ENCODE assay signal across 9 cellular contexts in the genomic region with DNA sequence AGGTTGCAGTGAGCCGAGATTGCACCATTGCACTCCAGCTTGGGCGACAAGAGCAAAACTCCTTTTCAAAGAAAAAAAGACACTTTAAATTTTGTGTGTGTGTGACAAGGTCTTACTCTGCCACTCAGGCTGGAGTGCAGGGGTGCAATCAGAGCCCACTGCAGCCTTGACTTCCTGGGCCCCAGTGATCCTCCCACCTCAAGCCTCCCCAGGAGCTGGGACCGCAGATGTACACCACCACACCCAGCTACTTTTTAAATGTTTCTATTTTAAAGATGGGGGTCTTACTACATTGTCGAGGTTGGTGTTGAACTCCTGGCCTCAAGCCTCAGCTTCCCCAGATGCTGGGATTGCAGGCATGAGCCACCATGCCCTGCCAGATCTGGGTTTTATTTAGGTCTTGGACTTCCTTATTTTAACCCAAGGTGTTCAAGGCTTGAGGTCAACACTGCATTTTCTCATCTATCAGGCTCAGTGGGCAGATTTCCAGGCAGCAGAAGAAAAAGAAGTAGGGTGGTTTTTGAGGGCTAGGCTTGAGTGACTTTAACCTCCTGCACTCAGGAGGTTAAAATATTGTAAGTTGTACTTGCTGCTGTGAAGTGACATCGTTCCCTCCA.
A peak's percentile ranks its signal among the peaks of the same experiment; 100 is the strongest.
DNase-seq lines count a peak whose midpoint lies in the region; ATAC-seq and TF ChIP-seq lines count a peak whose summit lies in the region.
"Had no signal": no experiment of that assay in that cellular context is flagged by ENCODE, and none has a peak within 500 bp of the region (broad histone marks: within the 10 kb centered on the region; RNA-seq: fewer than 3 reads in every experiment).

No MANE protein-coding gene starts in this region.

- H3K27me3 ChIP-seq in GM23338 (ENCODE audit: insufficient read depth): no peaks in the 10 kb centered on the region

- H2AFZ ChIP-seq in GM23338: no peak overlapping the region

- no peak overlapping the region for H3K4me2 ChIP-seq in GM23338

- H3K9me3 Mint-ChIP-seq in effector memory CD8-positive, alpha-beta T cell: no peaks in the 10 kb centered on the region
- no peaks in the 10 kb centered on the region; the same call in 2 of the 3 replicates for H3K9me3 Mint-ChIP-seq in GM23338

- ATAC-seq in GM18502 (IDR thresholded peaks at IDR 0.05; ENCODE audit: poor library complexity, unreplicated experiment) (peak; percentile 81), GM21367 (IDR thresholded peaks at IDR 0.05; ENCODE audit: unreplicated experiment) (peak; percentile 88), HG03460 (IDR thresholded peaks at IDR 0.05; ENCODE audit: unreplicated experiment) (peak; percentile 69), GM23338 (no peak)
- no peak for ATAC-seq in effector memory CD8-positive, alpha-beta T cell (replicated peaks)

- no peak overlapping the region for H3K27ac ChIP-seq in GM23338 (ENCODE audit: low read depth)

- no peaks in the 10 kb centered on the region for H3F3A ChIP-seq in GM23338 (replicated peaks; ENCODE audit: low read depth)

- in situ Hi-C loops in GM13977 (cut with MboI; ENCODE audit: low pct_unique_long_range_greater_than_20kb, low sequenced_read_pairs, unreplicated experiment): no loop called here

- peaks cover 26% of the 10 kb centered on the region for H3K36me3 Mint-ChIP-seq in effector memory CD8-positive, alpha-beta T cell (ENCODE audit: insufficient read depth)
- no peaks in the 10 kb centered on the region for H3K36me3 Mint-ChIP-seq in GM23338 (ENCODE audit: low read depth)

- no peaks in the 10 kb centered on the region for H3K4me1 ChIP-seq in GM23338 (ENCODE audit: insufficient read depth)

- peak overlapping the region; percentile 44 to 85 for H3K27ac Mint-ChIP-seq in effector memory CD8-positive, alpha-beta T cell
- H3K27ac Mint-ChIP-seq in GM23338: no peak overlapping the region

- no peaks in the 10 kb centered on the region for H4K20me1 ChIP-seq in GM23338 (replicated peaks; ENCODE audit: insufficient read depth)

- H3K4me3 ChIP-seq in GM23338: no peak overlapping the region

- peaks cover 18 to 27% of the 10 kb centered on the region in 2 donors for H3K4me1 Mint-ChIP-seq in effector memory CD8-positive, alpha-beta T cell (ENCODE audit: low read depth in 2 of 2)
- H3K4me1 Mint-ChIP-seq in GM23338: no peaks in the 10 kb centered on the region

- no peaks in the 10 kb centered on the region for H3K36me3 ChIP-seq in GM23338 (ENCODE audit: insufficient read depth)

- no peak for TF ChIP-seq CTCF in GM13977 (IDR thresholded peaks at IDR 0.05; ENCODE audit: extremely low read depth, insufficient read depth, missing control alignments)
- no peak for TF ChIP-seq CTCF in GM23338 (conservative IDR thresholded peaks at IDR 0.05; ENCODE audit: low read depth in 2 of 2)

- no peaks in the 10 kb centered on the region for H3K79me2 ChIP-seq in GM23338 (replicated peaks; ENCODE audit: insufficient read depth)

- no peaks in the 10 kb centered on the region for H3K27me3 Mint-ChIP-seq in effector memory CD8-positive, alpha-beta T cell
- no peaks in the 10 kb centered on the region for H3K27me3 Mint-ChIP-seq in GM23338 (ENCODE audit: insufficient read depth, low read depth, poor library complexity)

- H3K4me3 Mint-ChIP-seq in effector memory CD8-positive, alpha-beta T cell: peak overlapping the region in 1 of 2 donors; percentile 65
- no peak overlapping the region for H3K4me3 Mint-ChIP-seq in GM23338

- H3K9me2 ChIP-seq in GM23338 (ENCODE audit: insufficient read depth): 0 out of 2 replicates have a peak, but pooled peaks cover 4% of the 10 kb centered on the region

- no peak for DNase-seq in effector memory CD8-positive, alpha-beta T cell
- DNase-seq in NCI-H1105 treated with DMSO at 0.1 percent for 48 hours (lab: John Stamatoyannopoulos, UW): no peak
- no peak for DNase-seq in NCI-H82 treated with DMSO at 0.1 percent for 48 hours (lab: John Stamatoyannopoulos, UW; ENCODE audit: unreplicated experiment)
- DNase-seq in GM13977 (ENCODE audit: low spot score): no peak
- DNase-seq in GM23338 (ENCODE audit: low spot score): no peak
- DNase-seq: NCI-H774 had no signal

TF ChIP-seq in GM23338, 12 proteins besides CTCF, POLR2A, EP300 and RAD21 (continues in another document):
- TF ChIP-seq REST (IDR thresholded peaks at IDR 0.05; ENCODE audit: unreplicated experiment): no peak
- TF ChIP-seq ZNF114 (CRISPR knock-in tag; IDR thresholded peaks at IDR 0.05): no peak
- TF ChIP-seq POLR2AphosphoS5 (IDR thresholded peaks at IDR 0.05; ENCODE audit: low read depth): no peak
- no peak for TF ChIP-seq NANOG (IDR thresholded peaks at IDR 0.05; ENCODE audit: borderline replicate concordance)
- no peak for TF ChIP-seq EZH2phosphoT487 (IDR thresholded peaks at IDR 0.05; ENCODE audit: unreplicated experiment)
- TF ChIP-seq CREB1 (CRISPR knock-in tag; IDR thresholded peaks at IDR 0.05; ENCODE audit: low read depth): no peak

Comparison
In these comparisons a context has a peak if more than half of its experiments do, and no peak if none do; other contexts are left out.
1. ATAC-seq: peak in GM18502 (single experiment), GM21367 (single experiment) and HG03460 (single experiment); none in effector memory CD8-positive, alpha-beta T cell (single experiment) and GM23338 (single experiment).